In genomic region chr3:126941721-126942270, GRCh38 we compare ENCODE assay signal across 30 cellular contexts. TPM values are rescaled to one million over a fixed set of nuclear protein-coding genes. Genes with fewer than 3 reads are reported as not detected.
DNase-seq lines count a peak whose midpoint lies in the region; ATAC-seq and TF ChIP-seq lines count a peak whose summit lies in the region.
"Had no signal": no experiment of that assay in that cellular context is flagged by ENCODE, and none has a peak within 500 bp of the region (broad histone marks: within the 10 kb centered on the region; RNA-seq: fewer than 3 reads in every experiment).

No MANE protein-coding gene starts in this region.

- TF ChIP-seq POLR2A in spleen (IDR thresholded peaks at IDR 0.05): no peak
- no peak for TF ChIP-seq POLR2A in adrenal gland (IDR thresholded peaks at IDR 0.05)

- H3K27me3 ChIP-seq in spleen (replicated peaks in 1 of 7) (no peaks in the 10 kb centered on the region), adrenal gland (no peaks in the 10 kb centered on the region)
- H3K27me3 ChIP-seq: Peyer's patch, tibial artery had no signal

- H3K9me3 Mint-ChIP-seq in activated naive CD8-positive, alpha-beta T cell treated with anti-CD3 and anti-CD28 coated beads, Interleukin-2, amount 10 ng/mL, durations not matched to agents 7 days and 5 days: no peaks in the 10 kb centered on the region
- H3K9me3 Mint-ChIP-seq in activated naive CD8-positive, alpha-beta T cell treated with anti-CD3 and anti-CD28 coated beads for 36 hours: no peaks in the 10 kb centered on the region
- H3K9me3 Mint-ChIP-seq: CD8-positive, alpha-beta T cell; effector memory CD8-positive, alpha-beta T cell; WTC11 had no signal

- H3K36me3 ChIP-seq in spleen (no peaks in the 10 kb centered on the region), adrenal gland (replicated peaks in 1 of 2) (no peaks in the 10 kb centered on the region)
- H3K36me3 ChIP-seq: heart left ventricle, Peyer's patch, tibial artery had no signal

- H3K9me3 ChIP-seq in spleen (no peaks in the 10 kb centered on the region), adrenal gland (replicated peaks in 1 of 3) (no peaks in the 10 kb centered on the region)
- H3K9me3 ChIP-seq: heart left ventricle, Peyer's patch, psoas muscle, tibial artery had no signal

- H3K27ac ChIP-seq in spleen (no peak overlapping the region), adrenal gland (no peak overlapping the region)
- H3K27ac ChIP-seq: coronary artery, heart left ventricle, Peyer's patch, psoas muscle, tibial artery had no signal

- H3K4me1 ChIP-seq in spleen (peaks cover 8 to 32% (median 29%) of the 10 kb centered on the region in 6 donors), adrenal gland (replicated peaks in 1 of 2) (peaks cover 0 to 9% of the 10 kb centered on the region in 2 donors)
- H3K4me1 ChIP-seq: psoas muscle had no signal

- H3K27ac Mint-ChIP-seq in activated naive CD8-positive, alpha-beta T cell treated with anti-CD3 and anti-CD28 coated beads, Interleukin-2, amount 10 ng/mL, durations not matched to agents 7 days and 5 days: no peak overlapping the region
- H3K27ac Mint-ChIP-seq in activated naive CD8-positive, alpha-beta T cell treated with anti-CD3 and anti-CD28 coated beads for 36 hours: no peak overlapping the region
- H3K27ac Mint-ChIP-seq: CD8-positive, alpha-beta T cell; effector memory CD8-positive, alpha-beta T cell; WTC11 had no signal

- intact Hi-C loops in spleen (cut with DNase I; ENCODE audit: low total_unique reads) (no loop called here), adrenal gland (cut with DNase I) (no loop called here)

- H3K36me3 Mint-ChIP-seq in activated naive CD8-positive, alpha-beta T cell treated with anti-CD3 and anti-CD28 coated beads, Interleukin-2, amount 10 ng/mL, durations not matched to agents 7 days and 5 days: no peaks in the 10 kb centered on the region
- H3K36me3 Mint-ChIP-seq in activated naive CD8-positive, alpha-beta T cell treated with anti-CD3 and anti-CD28 coated beads for 36 hours: no peaks in the 10 kb centered on the region
- H3K36me3 Mint-ChIP-seq: WTC11 had no signal

- 77 to 84% (median 81%) methylated on average over 5 of the region's 5 CpGs for WGBS in spleen, 5 donors
- WGBS in adrenal gland, 4 donors: 89 to 96% (median 91%) methylated on average over 5 of the region's 5 CpGs

- peaks cover 4% of the 10 kb centered on the region for H3K27me3 Mint-ChIP-seq in activated naive CD8-positive, alpha-beta T cell treated with anti-CD3 and anti-CD28 coated beads, Interleukin-2, amount 10 ng/mL, durations not matched to agents 7 days and 5 days
- no peaks in the 10 kb centered on the region for H3K27me3 Mint-ChIP-seq in activated naive CD8-positive, alpha-beta T cell treated with anti-CD3 and anti-CD28 coated beads for 36 hours
- H3K27me3 Mint-ChIP-seq: effector memory CD8-positive, alpha-beta T cell had no signal

- H3K4me3 Mint-ChIP-seq in activated naive CD8-positive, alpha-beta T cell treated with anti-CD3 and anti-CD28 coated beads, Interleukin-2, amount 10 ng/mL, durations not matched to agents 7 days and 5 days: no peak overlapping the region
- no peak overlapping the region for H3K4me3 Mint-ChIP-seq in activated naive CD8-positive, alpha-beta T cell treated with anti-CD3 and anti-CD28 coated beads for 36 hours
- H3K4me3 Mint-ChIP-seq: CD8-positive, alpha-beta T cell; effector memory CD8-positive, alpha-beta T cell; WTC11 had no signal

- no peak overlapping the region for H3K4me3 ChIP-seq in spleen
- H3K4me3 ChIP-seq in adrenal gland: no peak overlapping the region
- H3K4me3 ChIP-seq: coronary artery, heart left ventricle, Peyer's patch, psoas muscle, tibial artery had no signal

- ATAC-seq in activated naive CD8-positive, alpha-beta T cell treated with anti-CD3 and anti-CD28 coated beads, Interleukin-2, amount 10 ng/mL, durations not matched to agents 7 days and 5 days (ENCODE audit: low read depth): no peak
- ATAC-seq: CD8-positive, alpha-beta T cell; effector memory CD8-positive, alpha-beta T cell; esophagus mucosa; heart left ventricle; left colon; WTC11 had no signal

- DNase-seq in activated naive CD8-positive, alpha-beta T cell treated with anti-CD3 and anti-CD28 coated beads, Interleukin-2, amount 10 ng/mL, durations not matched to agents 7 days and 5 days: peak; percentile 12
- DNase-seq in activated naive CD8-positive, alpha-beta T cell treated with anti-CD3 and anti-CD28 coated beads for 36 hours: no peak
- DNase-seq in NCI-H226: peak; percentile 20
- DNase-seq in glomerular visceral epithelial cell (ENCODE audit: extremely low spot score): peak; percentile 75
- DNase-seq in spleen: peak; percentile 58
- DNase-seq in adrenal gland: no peak
- DNase-seq in OCI-M2 (lab: John Stamatoyannopoulos, UW; ENCODE audit: unreplicated experiment): no peak
- no peak for DNase-seq in mesenteric fat pad (ENCODE audit: low spot score)
- DNase-seq: activated CD4-positive, alpha-beta T cell treated with anti-CD3 and anti-CD28 coated beads, Interleukin-2, amount 50 U/mL, for 1 hour; activated naive CD4-positive, alpha-beta T cell; activated T-cell treated with anti-CD3 and anti-CD28 coated beads, Interleukin-2, amount 50 U/mL, for 48 hours; CD8-positive, alpha-beta T cell; effector memory CD8-positive, alpha-beta T cell; foreskin fibroblast; Karpas-422; left colon; mesenchymal stem cell; NCI-H1048; NCI-H1694; NCI-H510A; nucleus accumbens; psoas muscle; SW 1271; T1000 had no signal

- H3K4me1 Mint-ChIP-seq in activated naive CD8-positive, alpha-beta T cell treated with anti-CD3 and anti-CD28 coated beads, Interleukin-2, amount 10 ng/mL, durations not matched to agents 7 days and 5 days: peaks cover 7% of the 10 kb centered on the region
- H3K4me1 Mint-ChIP-seq in activated naive CD8-positive, alpha-beta T cell treated with anti-CD3 and anti-CD28 coated beads for 36 hours: no peaks in the 10 kb centered on the region

- TF ChIP-seq CTCF in spleen (IDR thresholded peaks at IDR 0.05 in 8 of 11, conservative IDR thresholded peaks at IDR 0.05 in 3 of 11) (no peak), adrenal gland (IDR thresholded peaks at IDR 0.05) (no peak)

- POLR2A ChIA-PET in activated naive CD8-positive, alpha-beta T cell treated with anti-CD3 and anti-CD28 coated beads, Interleukin-2, amount 10 ng/mL, durations not matched to agents 7 days and 5 days (lab: Charles Lee): no interaction called here

RNA-seq across cellular contexts. Expression of gene PLXNA1, which starts 41.1 kb away (rescaled TPM):
- 1 to 10 TPM; 5.7 to 5.8 TPM for total RNA-seq in activated naive CD8-positive, alpha-beta T cell treated with anti-CD3 and anti-CD28 coated beads, Interleukin-2, amount 10 ng/mL, durations not matched to agents 7 days and 5 days
- total RNA-seq in activated naive CD8-positive, alpha-beta T cell treated with anti-CD3 and anti-CD28 coated beads for 36 hours: 1 to 10 TPM; 6.6 to 7.5 TPM
- total RNA-seq in spleen (10 to 100 TPM; 27.8 to 47.6 (median 41.4) TPM), adrenal gland (10 to 100 TPM; 17.9 to 28.4 (median 21.7) TPM), mesenteric fat pad (26.3 TPM)
- polyA plus RNA-seq in spleen (10 to 100 TPM in 1 of 3 donors, 1 to 10 TPM in 2; 3.7 to 11.9 (median 3.8) TPM), adrenal gland (10 to 100 TPM; 10.3 to 29.9 (median 15.1) TPM)

Comparison
In these comparisons a context has a peak if more than half of its experiments do, and no peak if none do; other contexts are left out.
1. DNase-seq: peak in activated naive CD8-positive, alpha-beta T cell treated with anti-CD3 and anti-CD28 coated beads, Interleukin-2, amount 10 ng/mL, durations not matched to agents 7 days and 5 days (single experiment), NCI-H226 (single experiment), glomerular visceral epithelial cell (single experiment) and spleen (single experiment); none in activated naive CD8-positive, alpha-beta T cell treated with anti-CD3 and anti-CD28 coated beads for 36 hours (single experiment), adrenal gland (0 of 7), OCI-M2 (single experiment) and mesenteric fat pad (single experiment).